26 cellular contexts compared by ENCODE assay signal in genomic region chr9:12737871-12738270, GRCh38. TPM values are rescaled to one million over a fixed set of nuclear protein-coding genes. Genes with fewer than 3 reads are reported as not detected.
"Had no signal": no experiment of that assay in that cellular context is flagged by ENCODE, and none has a peak within 500 bp of the region (broad histone marks: within the 10 kb centered on the region; RNA-seq: fewer than 3 reads in every experiment).

No MANE protein-coding gene starts in this region.

- H3K36me3 Mint-ChIP-seq: brain had no signal

- H3K27ac Mint-ChIP-seq: activated CD8-positive, alpha-beta T cell treated with anti-CD3 and anti-CD28 coated beads for 36 hours; activated naive CD4-positive, alpha-beta T cell treated with anti-CD3 and anti-CD28 coated beads for 36 hours; activated T-cell treated with anti-CD3 and anti-CD28 coated beads, Interleukin-2, amount 50 U/mL, for 24 hours; activated T-helper 2 cell treated with anti-CD3 and anti-CD28 coated beads, Interferon-gamma antibody, Interleukin-2, Interleukin-4, amounts not matched to agents 10 μg/mL and 5 μg/mL and 100 μg/mL, durations not matched to agents 14 hours and 24 hours and 36 hours; brain; nephron progenitor cell; progenitor cell of endocrine pancreas; stimulated activated naive CD8-positive, alpha-beta T cell treated with anti-CD3 and anti-CD28 coated beads, Interleukin-15, Interleukin-2, amounts not matched to agents 100 ng/mL and 50 ng/mL, for 24 hours; T-helper 2 cell treated with Interferon-gamma antibody and Interleukin-4, amounts not matched to agents 5 μg/mL and 100 μg/mL, for 36 hours had no signal

- H3K27me3 ChIP-seq: right atrium auricular region, suprapubic skin had no signal

- H3K4me1 ChIP-seq: right atrium auricular region, suprapubic skin had no signal

- H3K27ac ChIP-seq: right atrium auricular region, skin epidermis, suprapubic skin had no signal

- ATAC-seq: activated CD8-positive, alpha-beta T cell treated with anti-CD3 and anti-CD28 coated beads for 36 hours; left lobe of liver had no signal

- H3K9me3 ChIP-seq: suprapubic skin had no signal

- H3K4me3 ChIP-seq: lung, right atrium auricular region, skin epidermis, suprapubic skin had no signal

- H3K4me3 Mint-ChIP-seq: activated CD8-positive, alpha-beta T cell treated with anti-CD3 and anti-CD28 coated beads for 36 hours; activated naive CD4-positive, alpha-beta T cell treated with anti-CD3 and anti-CD28 coated beads for 36 hours; activated T-cell treated with anti-CD3 and anti-CD28 coated beads, Interleukin-2, amount 50 U/mL, for 24 hours; brain; nephron progenitor cell; stimulated activated naive CD8-positive, alpha-beta T cell treated with anti-CD3 and anti-CD28 coated beads, Interleukin-15, Interleukin-2, amounts not matched to agents 100 ng/mL and 50 ng/mL, for 24 hours; T-helper 2 cell treated with Interferon-gamma antibody and Interleukin-4, amounts not matched to agents 5 μg/mL and 100 μg/mL, for 36 hours had no signal

- FAIRE-seq: colon, frontal cortex, kidney had no signal

- DNase-seq: activated CD4-positive, alpha-beta T cell treated with anti-CD3 and anti-CD28 coated beads for 48 hours; activated CD4-positive, CD25-positive, alpha-beta regulatory T cell; activated CD8-positive, alpha-beta T cell treated with anti-CD3 and anti-CD28 coated beads for 36 hours; activated naive CD4-positive, alpha-beta T cell treated with anti-CD3 and anti-CD28 coated beads for 36 hours; activated T-cell treated with anti-CD3 and anti-CD28 coated beads, Interleukin-2, amount 50 U/mL, for 24 hours; central memory CD4-positive, alpha-beta T cell; head of caudate nucleus; kidney; nephron progenitor cell; occipital lobe; stimulated activated CD4-positive, alpha-beta T cell treated with anti-CD3 and anti-CD28 coated beads, Interleukin-15, amount 100 ng/mL, for 24 hours; stimulated activated CD4-positive, alpha-beta T cell treated with anti-CD3 and anti-CD28 coated beads, Interleukin-2, amount 100 ng/mL, for 48 hours; trophoblast cell had no signal

- H3K27me3 Mint-ChIP-seq: activated CD8-positive, alpha-beta T cell treated with anti-CD3 and anti-CD28 coated beads for 36 hours; activated T-cell treated with anti-CD3 and anti-CD28 coated beads, Interleukin-2, amount 50 U/mL, for 24 hours; brain; progenitor cell of endocrine pancreas; stimulated activated naive CD8-positive, alpha-beta T cell treated with anti-CD3 and anti-CD28 coated beads, Interleukin-15, Interleukin-2, amounts not matched to agents 100 ng/mL and 50 ng/mL, for 24 hours had no signal

- H3K36me3 ChIP-seq: right atrium auricular region, suprapubic skin had no signal

RNA-seq across cellular contexts. Expression of gene LURAP1L, which starts 36.9 kb away (rescaled TPM):
- total RNA-seq: activated CD8-positive, alpha-beta T cell treated with anti-CD3 and anti-CD28 coated beads for 36 hours; activated naive CD4-positive, alpha-beta T cell treated with anti-CD3 and anti-CD28 coated beads for 36 hours; activated T-helper 2 cell treated with anti-CD3 and anti-CD28 coated beads, Interferon-gamma antibody, Interleukin-2, Interleukin-4, amounts not matched to agents 10 μg/mL and 5 μg/mL and 100 μg/mL, durations not matched to agents 14 hours and 24 hours and 36 hours had no signal

RNA-seq across cellular contexts. Expression of gene TYRP1, which starts 44.7 kb away (rescaled TPM):
- total RNA-seq: activated CD8-positive, alpha-beta T cell treated with anti-CD3 and anti-CD28 coated beads for 36 hours; activated naive CD4-positive, alpha-beta T cell treated with anti-CD3 and anti-CD28 coated beads for 36 hours; activated T-helper 2 cell treated with anti-CD3 and anti-CD28 coated beads, Interferon-gamma antibody, Interleukin-2, Interleukin-4, amounts not matched to agents 10 μg/mL and 5 μg/mL and 100 μg/mL, durations not matched to agents 14 hours and 24 hours and 36 hours; epithelial cell of proximal tubule; left lobe of liver; progenitor cell of endocrine pancreas had no signal
